In the genomic region with DNA sequence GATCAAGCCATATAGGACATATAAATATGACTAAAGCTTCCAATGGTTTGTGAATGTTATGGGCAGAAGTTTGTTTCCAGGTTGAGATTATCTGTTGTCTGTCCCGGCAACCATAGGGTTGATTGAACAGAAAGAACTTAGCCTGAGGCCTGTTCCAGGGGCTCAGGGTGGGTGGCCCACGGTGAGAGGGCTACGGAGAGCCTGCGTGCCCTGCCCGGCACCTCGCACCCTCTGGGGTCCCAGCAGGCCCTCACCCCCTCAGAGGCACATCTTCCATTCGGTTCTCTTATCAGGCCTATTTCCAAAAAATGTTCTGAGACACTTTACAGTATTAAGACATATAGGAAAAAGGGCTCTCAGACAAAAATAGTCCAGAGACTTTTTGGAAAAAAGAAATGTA, we compare ENCODE assay signal across 31 cellular contexts.
"Had no signal": no experiment of that assay in that cellular context is flagged by ENCODE, and none has a peak within 500 bp of the region (broad histone marks: within the 10 kb centered on the region; RNA-seq: fewer than 3 reads in every experiment).

No MANE protein-coding gene starts in this region.

- H3K27ac ChIP-seq: adrenal gland, body of pancreas, brain microvascular endothelial cell, breast epithelium, WERI-Rb-1 had no signal

- H3K36me3 ChIP-seq: adrenal gland, brain microvascular endothelial cell, breast epithelium, WERI-Rb-1 had no signal

- FAIRE-seq: astrocyte had no signal

- H3K9me3 ChIP-seq: adrenal gland, body of pancreas, breast epithelium had no signal

- H3K4me3 Mint-ChIP-seq: activated CD4-positive, alpha-beta memory T cell treated with anti-CD3 and anti-CD28 coated beads, Interleukin-2, amount 10 ng/mL, durations not matched to agents 7 days and 5 days; activated CD4-positive, alpha-beta T cell treated with anti-CD3 and anti-CD28 coated beads for 36 hours; activated CD4-positive, alpha-beta T cell treated with anti-CD3 and anti-CD28 coated beads, Interleukin-2, amount 10 ng/mL, durations not matched to agents 7 days and 5 days; activated CD8-positive, alpha-beta memory T cell treated with anti-CD3 and anti-CD28 coated beads, Interleukin-2, amount 10 ng/mL, durations not matched to agents 7 days and 5 days; activated CD8-positive, alpha-beta T cell treated with anti-CD3 and anti-CD28 coated beads, Interleukin-2, amount 10 ng/mL, durations not matched to agents 7 days and 5 days; activated naive CD4-positive, alpha-beta T cell treated with anti-CD3 and anti-CD28 coated beads for 36 hours; activated naive CD8-positive, alpha-beta T cell treated with anti-CD3 and anti-CD28 coated beads for 36 hours; activated T-cell treated with anti-CD3 and anti-CD28 coated beads, Interleukin-2, amount 50 U/mL, for 24 hours; T-helper 1 cell treated with Interleukin-12 subunit alpha and Interleukin-12 subunit beta and Interleukin-4 antibody, amounts not matched to agents 30 μg/mL and 1 μg/mL, for 36 hours; T-helper 2 cell treated with Interferon-gamma antibody and Interleukin-4, amounts not matched to agents 5 μg/mL and 100 μg/mL, for 36 hours; WTC11 had no signal

- H3K9me3 Mint-ChIP-seq: activated CD4-positive, alpha-beta memory T cell treated with anti-CD3 and anti-CD28 coated beads, Interleukin-2, amount 10 ng/mL, durations not matched to agents 7 days and 5 days; activated CD4-positive, alpha-beta T cell treated with anti-CD3 and anti-CD28 coated beads, Interleukin-2, amount 10 ng/mL, durations not matched to agents 7 days and 5 days; activated naive CD4-positive, alpha-beta T cell treated with anti-CD3 and anti-CD28 coated beads for 36 hours; activated naive CD4-positive, alpha-beta T cell treated with anti-CD3 and anti-CD28 coated beads, Interleukin-2, amount 50 U/mL, for 72 hours; activated naive CD8-positive, alpha-beta T cell treated with anti-CD3 and anti-CD28 coated beads for 36 hours; activated T-cell treated with anti-CD3 and anti-CD28 coated beads, Interleukin-2, amount 50 U/mL, for 24 hours; activated T-helper 2 cell treated with anti-CD3 and anti-CD28 coated beads, Interferon-gamma antibody, Interleukin-2, Interleukin-4, amounts not matched to agents 10 μg/mL and 5 μg/mL and 100 μg/mL, durations not matched to agents 14 hours and 24 hours and 36 hours; T-helper 1 cell treated with Interleukin-12 subunit alpha and Interleukin-12 subunit beta and Interleukin-4 antibody, amounts not matched to agents 30 μg/mL and 1 μg/mL, for 36 hours; T-helper 2 cell treated with Interferon-gamma antibody and Interleukin-4, amounts not matched to agents 5 μg/mL and 100 μg/mL, for 36 hours; WTC11 had no signal

- ATAC-seq: body of pancreas, WTC11 had no signal

- H3K27ac Mint-ChIP-seq: activated CD4-positive, alpha-beta memory T cell treated with anti-CD3 and anti-CD28 coated beads, Interleukin-2, amount 10 ng/mL, durations not matched to agents 7 days and 5 days; activated CD4-positive, alpha-beta T cell treated with anti-CD3 and anti-CD28 coated beads for 36 hours; activated CD4-positive, alpha-beta T cell treated with anti-CD3 and anti-CD28 coated beads, Interleukin-2, amount 10 ng/mL, durations not matched to agents 7 days and 5 days; activated CD8-positive, alpha-beta memory T cell treated with anti-CD3 and anti-CD28 coated beads, Interleukin-2, amount 10 ng/mL, durations not matched to agents 7 days and 5 days; activated CD8-positive, alpha-beta T cell treated with anti-CD3 and anti-CD28 coated beads, Interleukin-2, amount 10 ng/mL, durations not matched to agents 7 days and 5 days; activated naive CD4-positive, alpha-beta T cell treated with anti-CD3 and anti-CD28 coated beads for 36 hours; activated naive CD8-positive, alpha-beta T cell treated with anti-CD3 and anti-CD28 coated beads for 36 hours; activated T-cell treated with anti-CD3 and anti-CD28 coated beads, Interleukin-2, amount 50 U/mL, for 24 hours; T-helper 1 cell treated with Interleukin-12 subunit alpha and Interleukin-12 subunit beta and Interleukin-4 antibody, amounts not matched to agents 30 μg/mL and 1 μg/mL, for 36 hours; T-helper 2 cell treated with Interferon-gamma antibody and Interleukin-4, amounts not matched to agents 5 μg/mL and 100 μg/mL, for 36 hours had no signal

- H3K27me3 ChIP-seq: adrenal gland, body of pancreas, brain microvascular endothelial cell, breast epithelium had no signal

- H3K4me3 ChIP-seq: adrenal gland, body of pancreas, breast epithelium had no signal

- H3K36me3 Mint-ChIP-seq: activated CD8-positive, alpha-beta memory T cell treated with anti-CD3 and anti-CD28 coated beads, Interleukin-2, amount 10 ng/mL, durations not matched to agents 7 days and 5 days; activated naive CD4-positive, alpha-beta T cell treated with anti-CD3 and anti-CD28 coated beads, Interleukin-2, amount 50 U/mL, for 72 hours; activated naive CD8-positive, alpha-beta T cell treated with anti-CD3 and anti-CD28 coated beads for 36 hours; WTC11 had no signal

- DNase-seq: activated CD4-positive, alpha-beta memory T cell treated with anti-CD3 and anti-CD28 coated beads, Interleukin-2, amount 10 ng/mL, durations not matched to agents 7 days and 5 days; activated CD4-positive, alpha-beta T cell treated with anti-CD3 and anti-CD28 coated beads for 1 hour; activated CD4-positive, alpha-beta T cell treated with anti-CD3 and anti-CD28 coated beads, Interleukin-2, amount 10 ng/mL, durations not matched to agents 7 days and 5 days; activated CD4-positive, CD25-positive, alpha-beta regulatory T cell; activated CD8-positive, alpha-beta memory T cell treated with anti-CD3 and anti-CD28 coated beads for 24 hours; activated CD8-positive, alpha-beta memory T cell treated with anti-CD3 and anti-CD28 coated beads, Interleukin-2, amount 10 ng/mL, durations not matched to agents 7 days and 5 days; activated CD8-positive, alpha-beta memory T cell treated with anti-CD3 and anti-CD28 coated beads, Interleukin-2, amount 50 U/mL, for 48 hours; activated CD8-positive, alpha-beta T cell treated with anti-CD3 and anti-CD28 coated beads, Interleukin-2, amount 10 ng/mL, durations not matched to agents 7 days and 5 days; activated effector memory CD4-positive, alpha-beta T cell treated with Interleukin-2 at 50 U/mL for 16 hours; activated gamma-delta T cell treated with Interleukin-2 at 50 U/mL for 16 hours; activated naive CD4-positive, alpha-beta T cell; activated naive CD4-positive, alpha-beta T cell treated with anti-CD3 and anti-CD28 coated beads for 36 hours; activated naive CD4-positive, alpha-beta T cell treated with anti-CD3 and anti-CD28 coated beads, Interleukin-2, amount 50 U/mL, for 16 hours; activated naive CD8-positive, alpha-beta T cell treated with anti-CD3 and anti-CD28 coated beads for 36 hours; activated T-cell treated with anti-CD3 and anti-CD28 coated beads, Interleukin-2, amount 50 U/mL, for 24 hours; adrenal gland; amniotic stem cell; aorta; body of pancreas; brain microvascular endothelial cell; central memory CD4-positive, alpha-beta T cell; T-helper 9 cell; WERI-Rb-1 had no signal

- H3K4me1 ChIP-seq: adrenal gland, body of pancreas, breast epithelium had no signal
